In genomic region chr4:58776627-58777026, GRCh38 we compare ENCODE assay signal across 23 cellular contexts.
DNase-seq lines count a peak whose midpoint lies in the region; ATAC-seq, FAIRE-seq and TF ChIP-seq lines count a peak whose summit lies in the region.
"Had no signal": no experiment of that assay in that cellular context is flagged by ENCODE, and none has a peak within 500 bp of the region (broad histone marks: within the 10 kb centered on the region; RNA-seq: fewer than 3 reads in every experiment).

No MANE protein-coding gene starts in this region.

- no peak overlapping the region for H3K27ac Mint-ChIP-seq in activated naive CD4-positive, alpha-beta T cell treated with anti-CD3 and anti-CD28 coated beads, Interleukin-2, amount 50 U/mL, for 72 hours
- H3K27ac Mint-ChIP-seq: activated CD4-positive, alpha-beta memory T cell treated with anti-CD3 and anti-CD28 coated beads for 36 hours; CD4-positive, CD25-positive, alpha-beta regulatory T cell; T-helper 17 cell had no signal

- no peak for TF ChIP-seq POLR2A in H54 (IDR thresholded peaks at IDR 0.05; ENCODE audit: low read depth, low read length)

- 40% methylated on average over 1 of the region's 1 CpG for WGBS in hepatocyte (ENCODE audit: low lambda C conversion rate, missing lambda C conversion rate)

- H4K20me1 ChIP-seq in hepatocyte (ENCODE audit: insufficient read depth, poor library complexity, severe bottlenecking), result no peaks in the 10 kb centered on the region

- no peaks in the 10 kb centered on the region for H3K4me1 ChIP-seq in hepatocyte (ENCODE audit: insufficient read depth)

- ATAC-seq in activated naive CD4-positive, alpha-beta T cell treated with anti-CD3 and anti-CD28 coated beads, Interleukin-2, amount 50 U/mL, for 72 hours, result no peak
- ATAC-seq: left lobe of liver, T-helper 17 cell had no signal

- DNase-seq in A172 (ENCODE audit: low spot score) (peak; percentile 64), H54 (ENCODE audit: insufficient read length, low spot score) (peak; percentile 5), amniotic epithelial cell (ENCODE audit: low read depth) (peak; percentile 84), hepatocyte (ENCODE audit: low spot score) (peak; percentile 31), occipital lobe (lab: John Stamatoyannopoulos, UW) (no peak), NCI-H1105 treated with DMSO at 0.1 percent for 48 hours (lab: John Stamatoyannopoulos, UW) (no peak)
- DNase-seq in activated naive CD4-positive, alpha-beta T cell treated with anti-CD3 and anti-CD28 coated beads, Interleukin-2, amount 50 U/mL, for 72 hours (ENCODE audit: low spot score in 2 of 2), result no peak
- no peak for DNase-seq in effector CD8-positive, alpha-beta T cell (lab: John Stamatoyannopoulos, UW)
- DNase-seq: activated CD4-positive, alpha-beta memory T cell treated with anti-CD3 and anti-CD28 coated beads for 36 hours; activated naive CD4-positive, alpha-beta T cell treated with Interleukin-2 at 50 U/mL for 16 hours; CD4-positive, CD25-positive, alpha-beta regulatory T cell; Karpas-422; NCI-H1092 treated with DMSO at 0.1 percent for 48 hours; NCI-H2081 treated with DMSO at 0.1 percent for 48 hours; NCI-H526 treated with DMSO at 0.1 percent for 48 hours; substantia nigra; T-helper 17 cell; WERI-Rb-1 had no signal

- no peak for TF ChIP-seq CTCF in hepatocyte (IDR thresholded peaks at IDR 0.05; ENCODE audit: poor library complexity)

- H3K9me3 ChIP-seq in hepatocyte (ENCODE audit: low read depth), result no peaks in the 10 kb centered on the region

- H3K4me2 ChIP-seq in hepatocyte, result no peak overlapping the region

- H3K27me3 ChIP-seq in hepatocyte, result no peaks in the 10 kb centered on the region

- no peaks in the 10 kb centered on the region for H3K79me2 ChIP-seq in hepatocyte

- H3K36me3 ChIP-seq in hepatocyte (replicated peaks; ENCODE audit: insufficient read depth, low read depth), result no peaks in the 10 kb centered on the region
- H3K36me3 ChIP-seq: WERI-Rb-1 had no signal

- no peaks in the 10 kb centered on the region for H3K9me2 ChIP-seq in hepatocyte (replicated peaks; ENCODE audit: insufficient read depth)

- no peak overlapping the region for H2AFZ ChIP-seq in hepatocyte

- H3K9me3 Mint-ChIP-seq in activated naive CD4-positive, alpha-beta T cell treated with anti-CD3 and anti-CD28 coated beads, Interleukin-2, amount 50 U/mL, for 72 hours, result no peaks in the 10 kb centered on the region
- H3K9me3 Mint-ChIP-seq: neural crest cell had no signal

- peak overlapping the region; percentile 39 for H3K27ac ChIP-seq in hepatocyte
- H3K27ac ChIP-seq: coronary artery, WERI-Rb-1 had no signal

- H3K4me3 ChIP-seq in hepatocyte, result no peak overlapping the region
- H3K4me3 ChIP-seq: coronary artery had no signal

- no peaks in the 10 kb centered on the region for H3K36me3 Mint-ChIP-seq in activated naive CD4-positive, alpha-beta T cell treated with anti-CD3 and anti-CD28 coated beads, Interleukin-2, amount 50 U/mL, for 72 hours
- H3K36me3 Mint-ChIP-seq: activated CD4-positive, alpha-beta memory T cell treated with anti-CD3 and anti-CD28 coated beads for 36 hours; CD4-positive, CD25-positive, alpha-beta regulatory T cell had no signal

- FAIRE-seq in H54 (lab: Jason Lieb, UNC), result peak; percentile 61
- FAIRE-seq: endothelial cell of umbilical vein, frontal cortex had no signal

Comparison
In these comparisons a context has a peak if more than half of its experiments do, and no peak if none do; other contexts are left out.
1. DNase-seq: peak in A172 (single experiment), H54 (single experiment), amniotic epithelial cell (single experiment) and hepatocyte (single experiment); none in activated naive CD4-positive, alpha-beta T cell treated with anti-CD3 and anti-CD28 coated beads, Interleukin-2, amount 50 U/mL, for 72 hours (0 of 2), effector CD8-positive, alpha-beta T cell (single experiment), occipital lobe (single experiment) and NCI-H1105 treated with DMSO at 0.1 percent for 48 hours (single experiment).